Comparison of ENCODE assay signal across 8 cellular contexts in genomic region chr1:101474039-101474665, GRCh38.
DNase-seq lines count a peak whose midpoint lies in the region; ATAC-seq and TF ChIP-seq lines count a peak whose summit lies in the region.

No MANE protein-coding gene starts in this region.

- H3K36me3 Mint-ChIP-seq in T-helper 17 cell (ENCODE audit: low read depth), result no peaks in the 10 kb centered on the region

- ATAC-seq in HG02973 (IDR thresholded peaks at IDR 0.05; ENCODE audit: unreplicated experiment) (peak; percentile 79), T-helper 17 cell (no peak), Right ventricle myocardium superior (ENCODE audit: poor library complexity) (no peak), GM19455 (IDR thresholded peaks at IDR 0.05; ENCODE audit: unreplicated experiment) (no peak)

- no peak overlapping the region for H3K4me3 ChIP-seq in kidney epithelial cell (ENCODE audit: low read depth, low read length)

- DNase-seq in GM10266 (ENCODE audit: extremely low spot score), result peak; percentile 14
- peak; percentile 35 for DNase-seq in RPMI8226
- DNase-seq in kidney epithelial cell (ENCODE audit: low read depth), result no peak
- no peak for DNase-seq in T-helper 17 cell
- DNase-seq in Right ventricle myocardium superior, result no peak
- no peak for DNase-seq in activated CD8-positive, alpha-beta memory T cell treated with anti-CD3 and anti-CD28 coated beads, Interleukin-2, amount 50 U/mL, for 4 hours

- H3K36me3 ChIP-seq in kidney epithelial cell (ENCODE audit: control insufficient read depth, insufficient read depth, low read length), result no peaks in the 10 kb centered on the region

- no peak overlapping the region for H3K4me3 Mint-ChIP-seq in T-helper 17 cell

- intact Hi-C loops in Right ventricle myocardium superior (cut with DNase I), result no loop called here

- TF ChIP-seq CTCF in GM10266 (IDR thresholded peaks at IDR 0.05; ENCODE audit: control insufficient read depth, insufficient read depth, low read depth, missing control alignments) (peak; percentile 19), kidney epithelial cell (IDR thresholded peaks at IDR 0.05; ENCODE audit: insufficient read depth, low read length, poor library complexity, severe bottlenecking) (peak; percentile 62)

- peaks cover 4% of the 10 kb centered on the region for H3K9me3 ChIP-seq in T-helper 17 cell (ENCODE audit: control insufficient read depth, low read length, poor library complexity, severe bottlenecking)

- no peaks in the 10 kb centered on the region for H3K27me3 Mint-ChIP-seq in T-helper 17 cell

- H3K27ac Mint-ChIP-seq in T-helper 17 cell, result no peak overlapping the region

- no peaks in the 10 kb centered on the region for H3K4me1 Mint-ChIP-seq in T-helper 17 cell

- no peaks in the 10 kb centered on the region for H3K27me3 ChIP-seq in kidney epithelial cell (ENCODE audit: control insufficient read depth, insufficient read depth, low read length)

Comparison
In these comparisons a context has a peak if more than half of its experiments do, and no peak if none do; other contexts are left out.
1. DNase-seq: peak in GM10266 (single experiment) and RPMI8226 (single experiment); none in kidney epithelial cell (single experiment), T-helper 17 cell (0 of 3), Right ventricle myocardium superior (single experiment) and activated CD8-positive, alpha-beta memory T cell treated with anti-CD3 and anti-CD28 coated beads, Interleukin-2, amount 50 U/mL, for 4 hours (single experiment).